Comparison of ENCODE assay signal across 14 cellular contexts in genomic region chr1:27274204-27274603, GRCh38. TPM values are rescaled to one million over a fixed set of nuclear protein-coding genes. Genes with fewer than 3 reads are reported as not detected.
DNase-seq lines count a peak whose midpoint lies in the region; ATAC-seq and TF ChIP-seq lines count a peak whose summit lies in the region.
"Had no signal": no experiment of that assay in that cellular context is flagged by ENCODE, and none has a peak within 500 bp of the region (broad histone marks: within the 10 kb centered on the region; RNA-seq: fewer than 3 reads in every experiment).

No MANE protein-coding gene starts in this region.

- H3K27me3 Mint-ChIP-seq in activated B cell treated with CpG ODN at 0.5 μM for 24 hours: no peaks in the 10 kb centered on the region
- H3K27me3 Mint-ChIP-seq in stimulated activated memory B cell treated with anti-CD40 and anti-IgM and Interleukin-4, amounts not matched to agents 10 μg/mL and 1 μg/mL and 100 μg/mL, for 72 hours: no peaks in the 10 kb centered on the region
- H3K27me3 Mint-ChIP-seq: CD4-positive, CD25-positive, alpha-beta regulatory T cell had no signal

- H3K9me3 ChIP-seq in HEK293 (ENCODE audit: control insufficient read depth, insufficient read depth, low read depth, low read length) (no peaks in the 10 kb centered on the region), parathyroid adenoma (ENCODE audit: control insufficient read depth, low read length) (no peaks in the 10 kb centered on the region), left lung (peaks cover 0 to 8% of the 10 kb centered on the region in 2 donors)
- H3K9me3 ChIP-seq: Caco-2, HAP-1 had no signal

- H3K27me3 ChIP-seq in parathyroid adenoma (ENCODE audit: control insufficient read depth, insufficient read depth, low read length) (no peaks in the 10 kb centered on the region), left lung (no peaks in the 10 kb centered on the region)

- DNase-seq in activated B cell treated with CpG ODN at 0.5 μM for 24 hours: no peak
- no peak for DNase-seq in left lung
- DNase-seq: C1 segment of cervical spinal cord; Caco-2; CD4-positive, CD25-positive, alpha-beta regulatory T cell; CD8-positive, alpha-beta T cell; DMS153; DND-41; GOT3 had no signal

- no peak overlapping the region for H3K9ac ChIP-seq in parathyroid adenoma

- H2AFZ ChIP-seq in parathyroid adenoma: no peak overlapping the region

- H3K36me3 Mint-ChIP-seq in activated B cell treated with CpG ODN at 0.5 μM for 24 hours (ENCODE audit: low read depth): peaks cover 42% of the 10 kb centered on the region
- peaks cover 51% of the 10 kb centered on the region for H3K36me3 Mint-ChIP-seq in stimulated activated memory B cell treated with anti-CD40 and anti-IgM and Interleukin-4, amounts not matched to agents 10 μg/mL and 1 μg/mL and 100 μg/mL, for 72 hours

- H3K4me2 ChIP-seq in parathyroid adenoma (ENCODE audit: low read length): peak overlapping the region; percentile 40

- H3K9me3 Mint-ChIP-seq in activated B cell treated with CpG ODN at 0.5 μM for 24 hours: no peaks in the 10 kb centered on the region
- H3K9me3 Mint-ChIP-seq in stimulated activated memory B cell treated with anti-CD40 and anti-IgM and Interleukin-4, amounts not matched to agents 10 μg/mL and 1 μg/mL and 100 μg/mL, for 72 hours: peaks cover 5% of the 10 kb centered on the region

- H3K27ac ChIP-seq in HEK293 (ENCODE audit: extremely low read depth, low read depth, low read length): no peak overlapping the region
- H3K27ac ChIP-seq in parathyroid adenoma: no peak overlapping the region
- no peak overlapping the region for H3K27ac ChIP-seq in left lung

- H3K79me2 ChIP-seq in parathyroid adenoma: peaks cover 3% of the 10 kb centered on the region

- POLR2A ChIA-PET in HEK293 (lab: Yijun Ruan, JAX) (no interaction called here), activated B cell treated with CpG ODN at 0.5 μM for 24 hours (lab: Charles Lee) (no interaction called here)

- CTCF ChIA-PET in HEK293 (lab: Yijun Ruan, JAX) (no interaction called here), activated B cell treated with CpG ODN at 0.5 μM for 24 hours (lab: Charles Lee) (interaction anchor here (1.1 kb wide), 1 partner anchor 10 kb away, joined by 3 read pairs; no protein-coding TSS in a partner anchor)

- H3K4me1 ChIP-seq in HEK293 (ENCODE audit: control insufficient read depth, insufficient read depth, low read length) (no peaks in the 10 kb centered on the region), parathyroid adenoma (no peaks in the 10 kb centered on the region), left lung (peaks cover 0 to 19% of the 10 kb centered on the region in 2 donors)
- H3K4me1 ChIP-seq: Caco-2, HAP-1 had no signal

- no peak overlapping the region for H3K4me3 ChIP-seq in HEK293 (ENCODE audit: low read depth, low read length)
- H3K4me3 ChIP-seq in parathyroid adenoma (ENCODE audit: low read depth, low read length): no peak overlapping the region
- no peak overlapping the region for H3K4me3 ChIP-seq in left lung
- H3K4me3 ChIP-seq: HAP-1 had no signal

- H3K27ac Mint-ChIP-seq in activated B cell treated with CpG ODN at 0.5 μM for 24 hours: peak overlapping the region; percentile 27
- H3K27ac Mint-ChIP-seq in stimulated activated memory B cell treated with anti-CD40 and anti-IgM and Interleukin-4, amounts not matched to agents 10 μg/mL and 1 μg/mL and 100 μg/mL, for 72 hours: no peak overlapping the region
- H3K27ac Mint-ChIP-seq: CD4-positive, CD25-positive, alpha-beta regulatory T cell; CD8-positive, alpha-beta T cell had no signal

- H3K36me3 ChIP-seq in HEK293 (ENCODE audit: control insufficient read depth in 2 of 2, insufficient read depth in 1 of 2, low read length in 2 of 2): peaks cover 0 to 11% of the 10 kb centered on the region in 2 experiments; a peak in 2 of 3 replicates
- no peaks in the 10 kb centered on the region for H3K36me3 ChIP-seq in parathyroid adenoma (ENCODE audit: control insufficient read depth, insufficient read depth, low read length)
- H3K36me3 ChIP-seq in left lung: no peaks in the 10 kb centered on the region
- H3K36me3 ChIP-seq: HAP-1 had no signal

- intact Hi-C loops in activated B cell treated with CpG ODN at 0.5 μM for 24 hours (cut with micrococcal nuclease) (no loop called here), left lung (cut with DNase I) (no loop called here)

- H3K4me1 Mint-ChIP-seq in activated B cell treated with CpG ODN at 0.5 μM for 24 hours: peaks cover 22% of the 10 kb centered on the region
- peaks cover 15% of the 10 kb centered on the region for H3K4me1 Mint-ChIP-seq in stimulated activated memory B cell treated with anti-CD40 and anti-IgM and Interleukin-4, amounts not matched to agents 10 μg/mL and 1 μg/mL and 100 μg/mL, for 72 hours

- TF ChIP-seq CTCF in HEK293 (tag by site-specific recombination; IDR thresholded peaks at IDR 0.05): no peak
- TF ChIP-seq CTCF in activated B cell treated with CpG ODN at 0.5 μM for 24 hours (IDR thresholded peaks at IDR 0.05): no peak
- no peak for TF ChIP-seq CTCF in parathyroid adenoma (IDR thresholded peaks at IDR 0.05)
- no peak for TF ChIP-seq CTCF in left lung (IDR thresholded peaks at IDR 0.05)

- no peak for ATAC-seq in activated B cell treated with CpG ODN at 0.5 μM for 24 hours (ENCODE audit: low read depth)
- no peak for ATAC-seq in GM21825 (IDR thresholded peaks at IDR 0.05; ENCODE audit: unreplicated experiment)
- ATAC-seq in left lung: no peak
- ATAC-seq in stimulated activated memory B cell treated with anti-CD40 and anti-IgM and Interleukin-4, amounts not matched to agents 10 μg/mL and 1 μg/mL and 100 μg/mL, for 72 hours: no peak
- ATAC-seq: CD8-positive, alpha-beta T cell had no signal

- no peak overlapping the region for H3K4me3 Mint-ChIP-seq in activated B cell treated with CpG ODN at 0.5 μM for 24 hours
- H3K4me3 Mint-ChIP-seq in stimulated activated memory B cell treated with anti-CD40 and anti-IgM and Interleukin-4, amounts not matched to agents 10 μg/mL and 1 μg/mL and 100 μg/mL, for 72 hours: no peak overlapping the region
- H3K4me3 Mint-ChIP-seq: CD4-positive, CD25-positive, alpha-beta regulatory T cell; CD8-positive, alpha-beta T cell had no signal

TF ChIP-seq in HEK293, 187 proteins besides CTCF, POLR2A, EP300 and RAD21:
- TF ChIP-seq ZNF121 (tag by site-specific recombination; IDR thresholded peaks at IDR 0.05) (peak; percentile 84), ZNF426 (tag by site-specific recombination; IDR thresholded peaks at IDR 0.05) (no peak), ZNF654 (tag by site-specific recombination; IDR thresholded peaks at IDR 0.05; ENCODE audit: low read depth) (no peak)

RNA-seq across cellular contexts. Expression of gene WDTC1, which starts 39.8 kb away (rescaled TPM):
- total RNA-seq in activated B cell treated with CpG ODN at 0.5 μM for 24 hours: 62.8 and 65.1 TPM in 2 replicates
- total RNA-seq in left lung: 10 to 100 TPM; 34.2 to 39.6 TPM

RNA-seq across cellular contexts. Expression of gene TMEM222, which starts 47.8 kb away (rescaled TPM):
- 39.3 and 43.0 TPM in 2 replicates for total RNA-seq in activated B cell treated with CpG ODN at 0.5 μM for 24 hours
- total RNA-seq in left lung: 10 to 100 TPM; 29.4 to 36.0 TPM
